34 cellular contexts compared by ENCODE assay signal in genomic region chr11:70024773-70025045, GRCh38. TPM values are rescaled to one million over a fixed set of nuclear protein-coding genes. Genes with fewer than 3 reads are reported as not detected.
"Had no signal": no experiment of that assay in that cellular context is flagged by ENCODE, and none has a peak within 500 bp of the region (broad histone marks: within the 10 kb centered on the region; RNA-seq: fewer than 3 reads in every experiment).

No MANE protein-coding gene starts in this region.

- H3K36me3 ChIP-seq: ascending aorta, cardiac muscle cell had no signal

- H3K4me1 Mint-ChIP-seq: activated B cell treated with CpG ODN at 0.5 μM for 24 hours; activated CD4-positive, alpha-beta memory T cell treated with anti-CD3 and anti-CD28 coated beads, Interleukin-2, amount 10 ng/mL, durations not matched to agents 7 days and 5 days; activated CD4-positive, alpha-beta T cell treated with anti-CD3 and anti-CD28 coated beads, Interleukin-2, amount 10 ng/mL, durations not matched to agents 24 days and 14 days; activated CD8-positive, alpha-beta memory T cell treated with anti-CD3 and anti-CD28 coated beads, Interleukin-2, amount 10 ng/mL, durations not matched to agents 7 days and 5 days; activated naive CD4-positive, alpha-beta T cell treated with anti-CD3 and anti-CD28 coated beads, Interleukin-2, amount 10 ng/mL, durations not matched to agents 7 days and 5 days; activated naive CD4-positive, alpha-beta T cell treated with anti-CD3 and anti-CD28 coated beads, Interleukin-2, amount 50 U/mL, for 24 hours; activated naive CD8-positive, alpha-beta T cell treated with anti-CD3 and anti-CD28 coated beads, Interleukin-2, amount 10 ng/mL, durations not matched to agents 7 days and 5 days; activated naive CD8-positive, alpha-beta T cell treated with anti-CD3 and anti-CD28 coated beads, Interleukin-2, amount 50 U/mL, for 24 hours had no signal

- ATAC-seq: activated CD8-positive, alpha-beta memory T cell treated with anti-CD3 and anti-CD28 coated beads, Interleukin-2, amount 10 ng/mL, durations not matched to agents 7 days and 5 days; activated CD8-positive, alpha-beta T cell treated with anti-CD3 and anti-CD28 coated beads, Interleukin-2, amount 10 ng/mL, durations not matched to agents 7 days and 5 days; activated naive CD8-positive, alpha-beta T cell treated with anti-CD3 and anti-CD28 coated beads, Interleukin-2, amount 50 U/mL, for 24 hours had no signal

- H3K4me3 ChIP-seq: ascending aorta, cardiac muscle cell had no signal

- H3K27ac Mint-ChIP-seq: activated B cell treated with CpG ODN at 0.5 μM for 24 hours; activated CD4-positive, alpha-beta memory T cell treated with anti-CD3 and anti-CD28 coated beads, Interleukin-2, amount 10 ng/mL, durations not matched to agents 7 days and 5 days; activated CD4-positive, alpha-beta T cell treated with anti-CD3 and anti-CD28 coated beads, Interleukin-2, amount 10 ng/mL, durations not matched to agents 24 days and 14 days; activated CD8-positive, alpha-beta memory T cell treated with anti-CD3 and anti-CD28 coated beads, Interleukin-2, amount 10 ng/mL, durations not matched to agents 7 days and 5 days; activated CD8-positive, alpha-beta T cell treated with anti-CD3 and anti-CD28 coated beads, Interleukin-2, amount 10 ng/mL, durations not matched to agents 7 days and 5 days; activated naive CD4-positive, alpha-beta T cell treated with anti-CD3 and anti-CD28 coated beads, Interleukin-2, amount 10 ng/mL, durations not matched to agents 7 days and 5 days; activated naive CD4-positive, alpha-beta T cell treated with anti-CD3 and anti-CD28 coated beads, Interleukin-2, amount 50 U/mL, for 24 hours; activated naive CD8-positive, alpha-beta T cell; activated naive CD8-positive, alpha-beta T cell treated with anti-CD3 and anti-CD28 coated beads, Interleukin-2, amount 10 ng/mL, durations not matched to agents 7 days and 5 days; activated naive CD8-positive, alpha-beta T cell treated with anti-CD3 and anti-CD28 coated beads, Interleukin-2, amount 50 U/mL, for 24 hours; activated T-cell treated with anti-CD3 and anti-CD28 coated beads, Interleukin-2, amount 50 U/mL, for 24 hours; activated T-helper 2 cell treated with anti-CD3 and anti-CD28 coated beads, Interferon-gamma antibody, Interleukin-2, Interleukin-4, amounts not matched to agents 10 μg/mL and 5 μg/mL and 100 μg/mL, durations not matched to agents 14 hours and 24 hours and 36 hours; brain; T-helper 1 cell treated with Interleukin-12 subunit alpha and Interleukin-12 subunit beta and Interleukin-4 antibody, amounts not matched to agents 30 μg/mL and 1 μg/mL, for 36 hours; T-helper 2 cell treated with Interferon-gamma antibody and Interleukin-4, amounts not matched to agents 5 μg/mL and 100 μg/mL, for 36 hours had no signal

- H3K36me3 Mint-ChIP-seq: activated CD8-positive, alpha-beta memory T cell treated with anti-CD3 and anti-CD28 coated beads, Interleukin-2, amount 10 ng/mL, durations not matched to agents 7 days and 5 days; activated naive CD4-positive, alpha-beta T cell treated with anti-CD3 and anti-CD28 coated beads, Interleukin-2, amount 10 ng/mL, durations not matched to agents 7 days and 5 days; activated naive CD4-positive, alpha-beta T cell treated with anti-CD3 and anti-CD28 coated beads, Interleukin-2, amount 50 U/mL, for 24 hours; activated naive CD8-positive, alpha-beta T cell; activated naive CD8-positive, alpha-beta T cell treated with anti-CD3 and anti-CD28 coated beads, Interleukin-2, amount 10 ng/mL, durations not matched to agents 7 days and 5 days; brain had no signal

- H3K27me3 ChIP-seq: ascending aorta, cardiac muscle cell had no signal

- H3K9me3 Mint-ChIP-seq: activated B cell treated with CpG ODN at 0.5 μM for 24 hours; activated CD4-positive, alpha-beta memory T cell treated with anti-CD3 and anti-CD28 coated beads, Interleukin-2, amount 10 ng/mL, durations not matched to agents 7 days and 5 days; activated CD4-positive, alpha-beta T cell treated with anti-CD3 and anti-CD28 coated beads, Interleukin-2, amount 10 ng/mL, durations not matched to agents 24 days and 14 days; activated naive CD4-positive, alpha-beta T cell treated with anti-CD3 and anti-CD28 coated beads, Interleukin-2, amount 10 ng/mL, durations not matched to agents 7 days and 5 days; activated naive CD4-positive, alpha-beta T cell treated with anti-CD3 and anti-CD28 coated beads, Interleukin-2, amount 50 U/mL, for 24 hours; activated naive CD8-positive, alpha-beta T cell treated with anti-CD3 and anti-CD28 coated beads, Interleukin-2, amount 10 ng/mL, durations not matched to agents 7 days and 5 days; activated naive CD8-positive, alpha-beta T cell treated with anti-CD3 and anti-CD28 coated beads, Interleukin-2, amount 50 U/mL, for 24 hours; activated T-cell treated with anti-CD3 and anti-CD28 coated beads, Interleukin-2, amount 50 U/mL, for 24 hours; activated T-helper 2 cell treated with anti-CD3 and anti-CD28 coated beads, Interferon-gamma antibody, Interleukin-2, Interleukin-4, amounts not matched to agents 10 μg/mL and 5 μg/mL and 100 μg/mL, durations not matched to agents 14 hours and 24 hours and 36 hours; T-helper 1 cell treated with Interleukin-12 subunit alpha and Interleukin-12 subunit beta and Interleukin-4 antibody, amounts not matched to agents 30 μg/mL and 1 μg/mL, for 36 hours; T-helper 2 cell treated with Interferon-gamma antibody and Interleukin-4, amounts not matched to agents 5 μg/mL and 100 μg/mL, for 36 hours had no signal

- DNase-seq: activated B cell treated with CpG ODN at 0.5 μM for 24 hours; activated CD4-positive, alpha-beta memory T cell treated with anti-CD3 and anti-CD28 coated beads, Interleukin-2, amount 10 ng/mL, durations not matched to agents 7 days and 5 days; activated CD4-positive, alpha-beta T cell treated with anti-CD3 and anti-CD28 coated beads for 4 hours; activated CD4-positive, alpha-beta T cell treated with anti-CD3 and anti-CD28 coated beads, Interleukin-2, amount 10 ng/mL, durations not matched to agents 24 days and 14 days; activated CD4-positive, alpha-beta T cell treated with anti-CD3 and anti-CD28 coated beads, Interleukin-2, amount 50 U/mL, for 1 hour; activated CD4-positive, alpha-beta T cell treated with anti-CD3 and anti-CD28 coated beads, Interleukin-2, amount 50 U/mL, for 4 hours; activated CD4-positive, CD25-positive, alpha-beta regulatory T cell treated with anti-CD3 and anti-CD28 coated beads, Interleukin-2, amount 50 U/mL, for 72 hours; activated CD8-positive, alpha-beta memory T cell treated with anti-CD3 and anti-CD28 coated beads for 24 hours; activated CD8-positive, alpha-beta memory T cell treated with anti-CD3 and anti-CD28 coated beads, Interleukin-2, amount 10 ng/mL, durations not matched to agents 7 days and 5 days; activated CD8-positive, alpha-beta T cell treated with anti-CD3 and anti-CD28 coated beads, Interleukin-2, amount 10 ng/mL, durations not matched to agents 7 days and 5 days; activated effector memory CD4-positive, alpha-beta T cell treated with Interleukin-2 at 50 U/mL for 16 hours; activated gamma-delta T cell; activated naive CD4-positive, alpha-beta T cell treated with anti-CD3 and anti-CD28 coated beads, Interleukin-2, amount 10 ng/mL, durations not matched to agents 7 days and 5 days; activated naive CD4-positive, alpha-beta T cell treated with Interleukin-2 at 50 U/mL for 16 hours; activated naive CD8-positive, alpha-beta T cell treated with anti-CD3 and anti-CD28 coated beads, Interleukin-2, amount 10 ng/mL, durations not matched to agents 7 days and 5 days; activated naive CD8-positive, alpha-beta T cell treated with anti-CD3 and anti-CD28 coated beads, Interleukin-2, amount 50 U/mL, for 24 hours; activated T-cell treated with anti-CD3 and anti-CD28 coated beads, Interleukin-2, amount 50 U/mL, for 24 hours; activated T-cell treated with anti-CD3 and anti-CD28 coated beads, Interleukin-2, amount 50 U/mL, for 48 hours; amygdala; anterior cingulate cortex; central memory CD4-positive, alpha-beta T cell; SW 1271; T-helper 1 cell; T-helper 2 cell; T-helper 9 cell had no signal

- H3K27me3 Mint-ChIP-seq: activated CD4-positive, alpha-beta memory T cell treated with anti-CD3 and anti-CD28 coated beads, Interleukin-2, amount 10 ng/mL, durations not matched to agents 7 days and 5 days; activated CD4-positive, alpha-beta T cell treated with anti-CD3 and anti-CD28 coated beads, Interleukin-2, amount 10 ng/mL, durations not matched to agents 24 days and 14 days; activated CD8-positive, alpha-beta memory T cell treated with anti-CD3 and anti-CD28 coated beads, Interleukin-2, amount 10 ng/mL, durations not matched to agents 7 days and 5 days; activated naive CD8-positive, alpha-beta T cell treated with anti-CD3 and anti-CD28 coated beads, Interleukin-2, amount 10 ng/mL, durations not matched to agents 7 days and 5 days; brain had no signal

- H3K4me3 Mint-ChIP-seq: activated B cell treated with CpG ODN at 0.5 μM for 24 hours; activated CD4-positive, alpha-beta memory T cell treated with anti-CD3 and anti-CD28 coated beads, Interleukin-2, amount 10 ng/mL, durations not matched to agents 7 days and 5 days; activated CD4-positive, alpha-beta T cell treated with anti-CD3 and anti-CD28 coated beads, Interleukin-2, amount 10 ng/mL, durations not matched to agents 24 days and 14 days; activated CD8-positive, alpha-beta memory T cell treated with anti-CD3 and anti-CD28 coated beads, Interleukin-2, amount 10 ng/mL, durations not matched to agents 7 days and 5 days; activated CD8-positive, alpha-beta T cell treated with anti-CD3 and anti-CD28 coated beads, Interleukin-2, amount 10 ng/mL, durations not matched to agents 7 days and 5 days; activated naive CD4-positive, alpha-beta T cell treated with anti-CD3 and anti-CD28 coated beads, Interleukin-2, amount 10 ng/mL, durations not matched to agents 7 days and 5 days; activated naive CD4-positive, alpha-beta T cell treated with anti-CD3 and anti-CD28 coated beads, Interleukin-2, amount 50 U/mL, for 24 hours; activated naive CD8-positive, alpha-beta T cell; activated naive CD8-positive, alpha-beta T cell treated with anti-CD3 and anti-CD28 coated beads, Interleukin-2, amount 10 ng/mL, durations not matched to agents 7 days and 5 days; activated naive CD8-positive, alpha-beta T cell treated with anti-CD3 and anti-CD28 coated beads, Interleukin-2, amount 50 U/mL, for 24 hours; activated T-cell treated with anti-CD3 and anti-CD28 coated beads, Interleukin-2, amount 50 U/mL, for 24 hours; brain; T-helper 1 cell treated with Interleukin-12 subunit alpha and Interleukin-12 subunit beta and Interleukin-4 antibody, amounts not matched to agents 30 μg/mL and 1 μg/mL, for 36 hours; T-helper 2 cell treated with Interferon-gamma antibody and Interleukin-4, amounts not matched to agents 5 μg/mL and 100 μg/mL, for 36 hours had no signal

- H3K9me3 ChIP-seq: ascending aorta had no signal

- H3K27ac ChIP-seq: ascending aorta, cardiac muscle cell, VCaP had no signal

RNA-seq across cellular contexts. Expression of gene ANO1, which starts 53.4 kb away (rescaled TPM):
- total RNA-seq: activated B cell treated with CpG ODN at 0.5 μM for 24 hours; activated CD4-positive, alpha-beta memory T cell treated with anti-CD3 and anti-CD28 coated beads, Interleukin-2, amount 10 ng/mL, durations not matched to agents 7 days and 5 days; activated CD4-positive, alpha-beta T cell treated with anti-CD3 and anti-CD28 coated beads, Interleukin-2, amount 10 ng/mL, durations not matched to agents 24 days and 14 days; activated CD8-positive, alpha-beta memory T cell treated with anti-CD3 and anti-CD28 coated beads, Interleukin-2, amount 10 ng/mL, durations not matched to agents 7 days and 5 days; activated CD8-positive, alpha-beta T cell treated with anti-CD3 and anti-CD28 coated beads, Interleukin-2, amount 10 ng/mL, durations not matched to agents 7 days and 5 days; activated naive CD8-positive, alpha-beta T cell treated with anti-CD3 and anti-CD28 coated beads, Interleukin-2, amount 10 ng/mL, durations not matched to agents 7 days and 5 days; activated T-helper 2 cell treated with anti-CD3 and anti-CD28 coated beads, Interferon-gamma antibody, Interleukin-2, Interleukin-4, amounts not matched to agents 10 μg/mL and 5 μg/mL and 100 μg/mL, durations not matched to agents 14 hours and 24 hours and 36 hours had no signal
